8 cellular contexts compared by ENCODE assay signal in the genomic region with DNA sequence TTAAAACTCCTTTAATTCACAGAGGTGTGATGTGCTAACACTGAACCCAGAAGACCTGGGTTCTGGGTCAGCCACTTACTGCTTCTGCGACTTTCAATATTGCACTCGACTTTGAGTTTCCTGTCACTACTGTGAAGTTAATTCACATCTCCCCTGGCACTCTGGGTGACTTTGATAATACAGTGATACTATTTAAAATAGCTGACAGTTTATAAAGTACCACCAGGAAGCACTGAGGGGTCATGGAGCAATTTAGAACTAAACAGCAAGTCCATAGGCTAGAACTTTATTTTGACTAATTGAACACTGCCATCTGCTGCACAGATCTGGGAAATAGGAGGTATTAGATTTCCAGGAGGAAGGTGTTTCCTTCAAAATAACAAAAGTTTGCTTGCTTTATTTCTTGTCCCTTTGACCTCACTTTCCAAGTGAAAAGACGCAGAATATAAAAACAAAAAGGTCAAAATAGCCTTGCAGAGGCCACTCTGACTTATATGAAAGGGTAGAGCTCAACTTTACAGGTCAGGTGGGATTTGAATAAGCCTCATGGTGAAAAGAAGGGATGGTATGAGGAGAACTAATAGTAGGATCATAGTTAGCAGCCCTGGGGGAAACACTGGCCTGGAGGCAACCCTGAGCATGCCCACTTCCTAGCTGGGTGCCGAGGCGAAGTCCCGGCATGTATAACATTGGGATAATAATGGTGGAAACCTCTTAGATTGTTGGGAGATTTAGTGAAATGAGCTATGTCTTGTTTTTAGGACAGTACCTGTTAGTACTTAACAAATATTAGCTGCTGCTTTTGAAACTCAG. TPM values are rescaled to one million over a fixed set of nuclear protein-coding genes. Genes with fewer than 3 reads are reported as not detected.
DNase-seq lines count a peak whose midpoint lies in the region; ATAC-seq and TF ChIP-seq lines count a peak whose summit lies in the region.

No MANE protein-coding gene starts in this region.

- H3K9me3 Mint-ChIP-seq in immature natural killer cell: no peaks in the 10 kb centered on the region

- TF ChIP-seq POLR2A in adrenal gland (IDR thresholded peaks at IDR 0.05) (no peak), transverse colon (IDR thresholded peaks at IDR 0.05) (no peak)

- no peak overlapping the region for H2AFZ ChIP-seq in MM.1S (ENCODE audit: low read length)

- H3F3A ChIP-seq in MM.1S (ENCODE audit: insufficient read depth, low read length): no peaks in the 10 kb centered on the region

- H3K9me3 ChIP-seq in MM.1S (replicated peaks; ENCODE audit: insufficient read depth, low read length) (no peaks in the 10 kb centered on the region), adrenal gland (replicated peaks in 1 of 3) (no peaks in the 10 kb centered on the region), transverse colon (no peaks in the 10 kb centered on the region)

- H3K27me3 Mint-ChIP-seq in immature natural killer cell (ENCODE audit: low read depth in 3 of 3): peaks cover 0 to 2% (median 0%) of the 10 kb centered on the region in 3 donors

- no peak overlapping the region for H3K4me3 ChIP-seq in MM.1S (ENCODE audit: low read length)
- H3K4me3 ChIP-seq in adrenal gland: no peak overlapping the region
- H3K4me3 ChIP-seq in transverse colon: no peak overlapping the region

- no peak overlapping the region for H3K27ac Mint-ChIP-seq in immature natural killer cell

- no peaks in the 10 kb centered on the region for H3K79me2 ChIP-seq in MM.1S (ENCODE audit: low read length)

- in situ Hi-C loops in transverse colon (cut with MboI; ENCODE audit: low pct_ligation_motif_present in 1 of 4, low pct_unique_long_range_greater_than_20kb in 1 of 4, low sequenced_read_pairs in 3 of 4): loop anchor here (5.0 to 25.0 kb wide), 3 partner anchors 237 to 642 kb away; no protein-coding TSS in a partner anchor

- H3K27ac ChIP-seq in MM.1S (ENCODE audit: low read length): no peak overlapping the region
- H3K27ac ChIP-seq in adrenal gland: no peak overlapping the region
- H3K27ac ChIP-seq in transverse colon: no peak overlapping the region

- TF ChIP-seq CTCF in MM.1S (IDR thresholded peaks at IDR 0.05; ENCODE audit: low read length) (peak; percentile 36), adrenal gland (IDR thresholded peaks at IDR 0.05) (peak; percentile 30 to 52 (median 48)), transverse colon (IDR thresholded peaks at IDR 0.05) (peak; percentile 42 to 70 (median 53))

- no peak overlapping the region for H3K4me2 ChIP-seq in MM.1S (ENCODE audit: low read depth, low read length)

- H3K36me3 ChIP-seq in MM.1S (replicated peaks; ENCODE audit: insufficient read depth, low read length) (no peaks in the 10 kb centered on the region), adrenal gland (replicated peaks in 1 of 2) (no peaks in the 10 kb centered on the region), transverse colon (no peaks in the 10 kb centered on the region)

- intact Hi-C loops in adrenal gland (cut with DNase I): loop anchor here in 1 of 2 donors (10.0 kb wide), 1 partner anchor 249 kb away; no protein-coding TSS in a partner anchor
- intact Hi-C loops in transverse colon (cut with DNase I; ENCODE audit: low total_unique reads): loop anchor here (5.0 kb wide), 1 partner anchor 242 kb away; no protein-coding TSS in a partner anchor

- DNase-seq in NCI-H2171 treated with DMSO at 0.1 percent for 48 hours (lab: John Stamatoyannopoulos, UW) (peak; percentile 14), NCI-H2171 (lab: John Stamatoyannopoulos, UW) (no peak), MM.1S (peak; percentile 14), adrenal gland (peak in 2 of 7 donors; percentile 16 to 25), immature natural killer cell (peak in 2 of 3 donors; percentile 3), transverse colon (peak; percentile 11)
- DNase-seq in stimulated activated CD4-positive, alpha-beta T cell treated with anti-CD3 and anti-CD28 coated beads, Interleukin-12 subunit alpha, Interleukin-12 subunit beta, amount 100 ng/mL, for 4 hours: no peak

- no peaks in the 10 kb centered on the region for H3K36me3 Mint-ChIP-seq in immature natural killer cell

- WGBS in adrenal gland, 4 donors: 62 to 74% (median 69%) methylated on average over 6 of the region's 6 CpGs
- 71 to 75% methylated on average over 4 to 6 of the region's 6 CpGs for WGBS in transverse colon (ENCODE audit: low coverage in 1 of 2), 2 donors

- no peaks in the 10 kb centered on the region for H3K27me3 ChIP-seq in MM.1S (replicated peaks; ENCODE audit: insufficient read depth, low read length)
- H3K27me3 ChIP-seq in adrenal gland: no peaks in the 10 kb centered on the region
- H3K27me3 ChIP-seq in transverse colon: no peaks in the 10 kb centered on the region

- no peaks in the 10 kb centered on the region for H3K9me2 ChIP-seq in MM.1S (replicated peaks; ENCODE audit: insufficient read depth, low read length)

- H3K9ac ChIP-seq in MM.1S (ENCODE audit: low read length): no peak overlapping the region

- ATAC-seq in HG03025 (IDR thresholded peaks at IDR 0.05; ENCODE audit: low FRiP score, unreplicated experiment): no peak

- H3K4me1 ChIP-seq in MM.1S (ENCODE audit: low read length) (no peaks in the 10 kb centered on the region), adrenal gland (replicated peaks in 1 of 2) (no peaks in the 10 kb centered on the region), transverse colon (no peaks in the 10 kb centered on the region)

- no peaks in the 10 kb centered on the region for H3K4me1 Mint-ChIP-seq in immature natural killer cell

- H3K4me3 Mint-ChIP-seq in immature natural killer cell: no peak overlapping the region

- H4K20me1 ChIP-seq in MM.1S (ENCODE audit: insufficient read depth, low read length): no peaks in the 10 kb centered on the region

- no peak for TF ChIP-seq EP300 in transverse colon (IDR thresholded peaks at IDR 0.05; ENCODE audit: low read depth)

RNA-seq across cellular contexts. Expression of gene ZNF518B, which starts 53.4 kb away (rescaled TPM):
- total RNA-seq in adrenal gland (10 to 100 TPM; 15.0 to 45.1 (median 21.9) TPM), transverse colon (10 to 100 TPM in 2 of 4 donors, 1 to 10 TPM in 2; 3.2 to 23.5 (median 12.5) TPM)
- polyA plus RNA-seq in adrenal gland (10 to 100 TPM in 1 of 3 donors, 1 to 10 TPM in 2; 2.6 to 17.8 (median 3.9) TPM), immature natural killer cell (1 to 10 TPM; 2.8 to 8.5 (median 4.9) TPM)

Comparison
In these comparisons a context has a peak if more than half of its experiments do, and no peak if none do; other contexts are left out.
1. DNase-seq: peak in NCI-H2171 treated with DMSO at 0.1 percent for 48 hours (single experiment), MM.1S (single experiment), immature natural killer cell (2 of 3) and transverse colon (single experiment); none in NCI-H2171 (single experiment) and stimulated activated CD4-positive, alpha-beta T cell treated with anti-CD3 and anti-CD28 coated beads, Interleukin-12 subunit alpha, Interleukin-12 subunit beta, amount 100 ng/mL, for 4 hours (single experiment).
2. Peak in every context shown above with its lines, with median percentiles within 50 percentile points of each other: CTCF ChIP-seq.